32 cellular contexts compared by ENCODE assay signal in the genomic region with DNA sequence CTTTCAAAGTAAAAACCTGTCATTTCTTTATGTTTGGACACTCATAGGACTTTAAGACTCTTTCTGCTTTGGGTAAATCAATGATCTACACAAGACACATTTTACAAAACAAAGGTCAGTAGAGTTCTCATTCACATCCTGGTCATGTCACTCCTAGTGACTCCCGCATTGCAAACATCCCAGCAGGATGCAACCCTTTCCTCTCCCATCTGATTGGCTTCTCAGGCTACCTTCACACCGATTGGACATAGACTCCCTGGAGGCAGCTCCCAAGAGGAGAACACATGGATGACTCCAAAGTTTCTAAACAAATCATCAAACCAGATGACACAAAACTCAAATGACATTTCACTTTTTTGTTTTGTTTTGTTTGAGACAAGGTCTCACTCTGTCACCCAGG. TPM values are rescaled to one million over a fixed set of nuclear protein-coding genes. Genes with fewer than 3 reads are reported as not detected.
"Had no signal": no experiment of that assay in that cellular context is flagged by ENCODE, and none has a peak within 500 bp of the region (broad histone marks: within the 10 kb centered on the region; RNA-seq: fewer than 3 reads in every experiment).

No MANE protein-coding gene starts in this region.

- H3K9me3 ChIP-seq: stomach, suprapubic skin, testis, thoracic aorta, thyroid gland, tibial artery, tibial nerve, transverse colon, upper lobe of left lung, upper lobe of right lung, uterus, vagina had no signal

- H3K27ac Mint-ChIP-seq: stimulated activated effector memory CD8-positive, alpha-beta T cell treated with anti-CD3 and anti-CD28 coated beads, Interleukin-12 subunit alpha, Interleukin-12 subunit beta, amount 100 ng/mL, for 72 hours; stimulated activated memory B cell treated with anti-CD40 and anti-IgM and Interleukin-4, amounts not matched to agents 10 μg/mL and 1 μg/mL and 100 μg/mL, for 72 hours; stimulated activated naive B cell treated with anti-CD40 and anti-IgM and Interleukin-4, amounts not matched to agents 10 μg/mL and 1 μg/mL and 100 μg/mL, for 72 hours; stimulated activated naive CD8-positive, alpha-beta T cell treated with anti-CD3 and anti-CD28 coated beads, Interleukin-15, amount 100 ng/mL, for 72 hours; stimulated activated naive CD8-positive, alpha-beta T cell treated with anti-CD3 and anti-CD28 coated beads, Interleukin-15, Interleukin-2, amounts not matched to agents 100 ng/mL and 50 ng/mL, for 24 hours; type B pancreatic cell had no signal

- H3K27ac ChIP-seq: stomach, suprapubic skin, testis, thoracic aorta, thyroid gland, tibial artery, tibial nerve, transverse colon, upper lobe of left lung, upper lobe of right lung, uterus, vagina had no signal

- FAIRE-seq: urothelium cell line had no signal

- DNase-seq: stimulated activated CD4-positive, alpha-beta T cell treated with anti-CD3 and anti-CD28 coated beads, Interleukin-2, amount 100 ng/mL, for 48 hours; stimulated activated CD4-positive, alpha-beta T cell treated with anti-CD3 and anti-CD28 coated beads, Interleukin-4, amount 100 ng/mL, for 1 hour; stimulated activated CD4-positive, alpha-beta T cell treated with anti-CD3 and anti-CD28 coated beads, Interleukin-4, amount 100 ng/mL, for 24 hours; stimulated activated CD4-positive, alpha-beta T cell treated with anti-CD3 and anti-CD28 coated beads, Interleukin-4, amount 100 ng/mL, for 4 hours; stimulated activated CD8-positive, alpha-beta memory T cell treated with anti-CD3 and anti-CD28 coated beads, Interleukin-4, amount 100 ng/mL, for 48 hours; stimulated activated naive B cell treated with anti-CD40 and anti-IgM and Interleukin-4, amounts not matched to agents 10 μg/mL and 1 μg/mL and 100 μg/mL, for 72 hours; stimulated activated naive CD4-positive, alpha-beta T cell; stimulated activated naive CD4-positive, alpha-beta T cell treated with Interleukin-2 at 50 U/mL for 16 hours; stimulated activated naive CD8-positive, alpha-beta T cell treated with anti-CD3 and anti-CD28 coated beads, Interleukin-15, amount 100 ng/mL, for 72 hours; stimulated activated naive CD8-positive, alpha-beta T cell treated with anti-CD3 and anti-CD28 coated beads, Interleukin-15, Interleukin-2, amounts not matched to agents 100 U/mL and 50 U/mL, for 24 hours; stomach; substantia nigra; testis; thyroid gland; tibial artery; transverse colon; trophoblast cell; upper lobe of left lung; upper lobe of right lung; uterus had no signal

- H3K36me3 ChIP-seq: stomach, suprapubic skin, thoracic aorta, thyroid gland, tibial artery, tibial nerve, transverse colon, upper lobe of left lung, upper lobe of right lung, uterus, vagina had no signal

- ATAC-seq: stimulated activated effector memory CD8-positive, alpha-beta T cell treated with anti-CD3 and anti-CD28 coated beads, Interleukin-12 subunit alpha, Interleukin-12 subunit beta, amount 100 ng/mL, for 72 hours; stimulated activated memory B cell treated with anti-CD40 and anti-IgM and Interleukin-4, amounts not matched to agents 10 μg/mL and 1 μg/mL and 100 μg/mL, for 72 hours; stimulated activated naive B cell treated with anti-CD40 and anti-IgM and Interleukin-4, amounts not matched to agents 10 μg/mL and 1 μg/mL and 100 μg/mL, for 72 hours; stimulated activated naive CD8-positive, alpha-beta T cell treated with anti-CD3 and anti-CD28 coated beads, Interleukin-15, amount 100 ng/mL, for 72 hours; stimulated activated naive CD8-positive, alpha-beta T cell treated with anti-CD3 and anti-CD28 coated beads, Interleukin-15, Interleukin-2, amounts not matched to agents 100 U/mL and 50 U/mL, for 24 hours; upper lobe of right lung had no signal

- H3K27me3 Mint-ChIP-seq: stimulated activated memory B cell treated with anti-CD40 and anti-IgM and Interleukin-4, amounts not matched to agents 10 μg/mL and 1 μg/mL and 100 μg/mL, for 72 hours; type B pancreatic cell had no signal

- H3K4me1 ChIP-seq: suprapubic skin, testis, tibial nerve, transverse colon, uterus, vagina had no signal

- H3K4me3 Mint-ChIP-seq: stimulated activated effector memory CD8-positive, alpha-beta T cell treated with anti-CD3 and anti-CD28 coated beads, Interleukin-12 subunit alpha, Interleukin-12 subunit beta, amount 100 ng/mL, for 72 hours; stimulated activated memory B cell treated with anti-CD40 and anti-IgM and Interleukin-4, amounts not matched to agents 10 μg/mL and 1 μg/mL and 100 μg/mL, for 72 hours; stimulated activated naive B cell treated with anti-CD40 and anti-IgM and Interleukin-4, amounts not matched to agents 10 μg/mL and 1 μg/mL and 100 μg/mL, for 72 hours; stimulated activated naive CD8-positive, alpha-beta T cell treated with anti-CD3 and anti-CD28 coated beads, Interleukin-15, amount 100 ng/mL, for 72 hours; stimulated activated naive CD8-positive, alpha-beta T cell treated with anti-CD3 and anti-CD28 coated beads, Interleukin-15, Interleukin-2, amounts not matched to agents 100 ng/mL and 50 ng/mL, for 24 hours; type B pancreatic cell had no signal

- H3K4me1 Mint-ChIP-seq: stimulated activated effector memory CD8-positive, alpha-beta T cell treated with anti-CD3 and anti-CD28 coated beads, Interleukin-12 subunit alpha, Interleukin-12 subunit beta, amount 100 ng/mL, for 72 hours; stimulated activated memory B cell treated with anti-CD40 and anti-IgM and Interleukin-4, amounts not matched to agents 10 μg/mL and 1 μg/mL and 100 μg/mL, for 72 hours; stimulated activated naive CD8-positive, alpha-beta T cell treated with anti-CD3 and anti-CD28 coated beads, Interleukin-15, amount 100 ng/mL, for 72 hours had no signal

- H3K9me3 Mint-ChIP-seq: stimulated activated effector memory CD8-positive, alpha-beta T cell treated with anti-CD3 and anti-CD28 coated beads, Interleukin-12 subunit alpha, Interleukin-12 subunit beta, amount 100 ng/mL, for 72 hours; stimulated activated memory B cell treated with anti-CD40 and anti-IgM and Interleukin-4, amounts not matched to agents 10 μg/mL and 1 μg/mL and 100 μg/mL, for 72 hours; stimulated activated naive B cell treated with anti-CD40 and anti-IgM and Interleukin-4, amounts not matched to agents 10 μg/mL and 1 μg/mL and 100 μg/mL, for 72 hours; stimulated activated naive CD8-positive, alpha-beta T cell treated with anti-CD3 and anti-CD28 coated beads, Interleukin-15, amount 100 ng/mL, for 72 hours; stimulated activated naive CD8-positive, alpha-beta T cell treated with anti-CD3 and anti-CD28 coated beads, Interleukin-15, Interleukin-2, amounts not matched to agents 100 ng/mL and 50 ng/mL, for 24 hours; type B pancreatic cell had no signal

- H3K4me3 ChIP-seq: stomach, suprapubic skin, testis, thoracic aorta, thyroid gland, tibial artery, tibial nerve, transverse colon, upper lobe of left lung, upper lobe of right lung, uterus, vagina had no signal

- H3K36me3 Mint-ChIP-seq: stimulated activated effector memory CD8-positive, alpha-beta T cell treated with anti-CD3 and anti-CD28 coated beads, Interleukin-12 subunit alpha, Interleukin-12 subunit beta, amount 100 ng/mL, for 72 hours; stimulated activated memory B cell treated with anti-CD40 and anti-IgM and Interleukin-4, amounts not matched to agents 10 μg/mL and 1 μg/mL and 100 μg/mL, for 72 hours; stimulated activated naive B cell treated with anti-CD40 and anti-IgM and Interleukin-4, amounts not matched to agents 10 μg/mL and 1 μg/mL and 100 μg/mL, for 72 hours; type B pancreatic cell had no signal

- H3K27me3 ChIP-seq: stomach, suprapubic skin, testis, thyroid gland, tibial artery, tibial nerve, transverse colon, upper lobe of left lung, upper lobe of right lung, uterus, vagina had no signal

RNA-seq across cellular contexts. Expression of a gene that starts 43.8 kb away (rescaled TPM):
- total RNA-seq: subcutaneous adipose tissue, temporal lobe, thoracic aorta, transverse colon, upper lobe of right lung, ureter, vagina had no signal
